In the genomic region with DNA sequence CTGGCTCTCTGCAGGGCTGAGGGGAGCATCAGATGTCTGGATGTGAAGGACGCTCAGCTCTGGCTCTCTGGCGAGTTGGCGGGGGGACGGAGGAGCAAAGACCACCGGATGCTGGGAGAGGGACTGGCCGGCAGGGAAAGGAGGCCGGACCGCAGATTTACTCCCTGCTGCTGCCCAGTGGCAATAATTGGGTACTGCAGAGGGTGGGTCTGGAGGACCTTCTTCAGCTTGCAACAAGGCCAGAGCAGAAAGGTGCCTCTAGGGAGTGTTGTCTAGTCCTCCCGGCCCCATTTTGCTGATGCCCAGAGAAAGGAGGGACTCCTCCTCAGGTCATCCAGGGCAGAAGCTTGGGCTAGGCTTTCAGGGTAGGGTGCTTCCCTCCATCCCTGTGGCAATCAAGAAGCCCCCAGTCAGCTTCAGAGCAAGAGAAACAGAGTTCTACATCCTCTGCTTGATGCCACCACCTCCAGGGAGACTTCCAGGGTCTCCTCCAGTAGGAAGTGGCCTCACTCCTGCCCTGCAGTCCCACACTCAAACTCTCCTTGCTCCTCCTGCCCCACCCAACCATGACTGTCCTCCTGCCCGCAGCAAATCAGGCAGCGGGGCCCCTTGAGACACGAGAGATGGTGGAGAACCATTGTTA, we compare ENCODE assay signal across 1 cellular context.
A peak's percentile ranks its signal among the peaks of the same experiment; 100 is the strongest.
TF ChIP-seq lines count a peak whose summit lies in the region.

No MANE protein-coding gene starts in this region.

TF ChIP-seq in HEK293, 187 proteins besides CTCF, POLR2A, EP300 and RAD21 (continued from another document):
- TF ChIP-seq ZBTB17 (tag by site-specific recombination; IDR thresholded peaks at IDR 0.05), result 0 out of 2 replicates have a peak, but pooled peaks have one; percentile 13
- TF ChIP-seq ZNF747 (tag by site-specific recombination; IDR thresholded peaks at IDR 0.05), result no peak
- TF ChIP-seq ZNF404 (tag by site-specific recombination; IDR thresholded peaks at IDR 0.05), result no peak
- TF ChIP-seq KLF7 (tag by site-specific recombination; IDR thresholded peaks at IDR 0.05; ENCODE audit: borderline replicate concordance), result no peak
- TF ChIP-seq, protein P1, sequence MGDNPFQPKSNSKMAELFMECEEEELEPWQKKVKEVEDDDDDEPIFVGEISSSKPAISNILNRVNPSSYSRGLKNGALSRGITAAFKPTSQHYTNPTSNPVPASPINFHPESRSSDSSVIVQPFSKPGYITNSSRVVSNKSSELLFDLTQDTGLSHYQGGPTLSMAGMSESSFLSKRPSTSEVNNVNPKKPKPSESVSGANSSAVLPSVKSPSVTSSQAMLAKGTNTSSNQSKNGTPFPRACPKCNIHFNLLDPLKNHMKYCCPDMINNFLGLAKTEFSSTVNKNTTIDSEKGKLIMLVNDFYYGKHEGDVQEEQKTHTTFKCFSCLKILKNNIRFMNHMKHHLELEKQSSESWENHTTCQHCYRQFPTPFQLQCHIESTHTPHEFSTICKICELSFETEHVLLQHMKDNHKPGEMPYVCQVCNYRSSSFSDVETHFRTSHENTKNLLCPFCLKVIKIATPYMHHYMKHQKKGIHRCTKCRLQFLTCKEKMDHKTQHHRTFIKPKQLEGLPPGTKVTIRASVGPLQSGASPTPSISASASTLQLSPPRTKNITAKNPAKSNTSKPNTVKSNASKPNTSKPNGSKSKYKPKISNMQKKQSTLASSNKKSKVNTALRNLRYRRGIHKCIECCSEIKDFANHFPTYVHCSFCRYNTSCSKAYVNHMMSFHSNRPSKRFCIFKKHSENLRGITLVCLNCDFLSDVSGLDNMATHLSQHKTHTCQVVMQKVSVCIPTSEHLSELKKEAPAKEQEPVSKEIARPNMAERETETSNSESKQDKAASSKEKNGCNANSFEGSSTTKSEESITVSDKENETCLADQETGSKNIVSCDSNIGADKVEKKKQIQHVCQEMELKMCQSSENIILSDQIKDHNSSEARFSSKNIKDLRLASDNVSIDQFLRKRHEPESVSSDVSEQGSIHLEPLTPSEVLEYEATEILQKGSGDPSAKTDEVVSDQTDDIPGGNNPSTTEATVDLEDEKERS (tag by site-specific recombination; IDR thresholded peaks at IDR 0.05), result no peak
- TF ChIP-seq ZSCAN23 (tag by site-specific recombination; IDR thresholded peaks at IDR 0.05), result no peak
- no peak for TF ChIP-seq HOXC10 (CRISPR knock-in tag; IDR thresholded peaks at IDR 0.05)
- TF ChIP-seq ZNF76 (tag by site-specific recombination; IDR thresholded peaks at IDR 0.05; ENCODE audit: borderline replicate concordance, low read depth), result no peak
- TF ChIP-seq ZNF214 (tag by site-specific recombination; IDR thresholded peaks at IDR 0.05; ENCODE audit: borderline replicate concordance), result no peak
- TF ChIP-seq, protein P2, sequence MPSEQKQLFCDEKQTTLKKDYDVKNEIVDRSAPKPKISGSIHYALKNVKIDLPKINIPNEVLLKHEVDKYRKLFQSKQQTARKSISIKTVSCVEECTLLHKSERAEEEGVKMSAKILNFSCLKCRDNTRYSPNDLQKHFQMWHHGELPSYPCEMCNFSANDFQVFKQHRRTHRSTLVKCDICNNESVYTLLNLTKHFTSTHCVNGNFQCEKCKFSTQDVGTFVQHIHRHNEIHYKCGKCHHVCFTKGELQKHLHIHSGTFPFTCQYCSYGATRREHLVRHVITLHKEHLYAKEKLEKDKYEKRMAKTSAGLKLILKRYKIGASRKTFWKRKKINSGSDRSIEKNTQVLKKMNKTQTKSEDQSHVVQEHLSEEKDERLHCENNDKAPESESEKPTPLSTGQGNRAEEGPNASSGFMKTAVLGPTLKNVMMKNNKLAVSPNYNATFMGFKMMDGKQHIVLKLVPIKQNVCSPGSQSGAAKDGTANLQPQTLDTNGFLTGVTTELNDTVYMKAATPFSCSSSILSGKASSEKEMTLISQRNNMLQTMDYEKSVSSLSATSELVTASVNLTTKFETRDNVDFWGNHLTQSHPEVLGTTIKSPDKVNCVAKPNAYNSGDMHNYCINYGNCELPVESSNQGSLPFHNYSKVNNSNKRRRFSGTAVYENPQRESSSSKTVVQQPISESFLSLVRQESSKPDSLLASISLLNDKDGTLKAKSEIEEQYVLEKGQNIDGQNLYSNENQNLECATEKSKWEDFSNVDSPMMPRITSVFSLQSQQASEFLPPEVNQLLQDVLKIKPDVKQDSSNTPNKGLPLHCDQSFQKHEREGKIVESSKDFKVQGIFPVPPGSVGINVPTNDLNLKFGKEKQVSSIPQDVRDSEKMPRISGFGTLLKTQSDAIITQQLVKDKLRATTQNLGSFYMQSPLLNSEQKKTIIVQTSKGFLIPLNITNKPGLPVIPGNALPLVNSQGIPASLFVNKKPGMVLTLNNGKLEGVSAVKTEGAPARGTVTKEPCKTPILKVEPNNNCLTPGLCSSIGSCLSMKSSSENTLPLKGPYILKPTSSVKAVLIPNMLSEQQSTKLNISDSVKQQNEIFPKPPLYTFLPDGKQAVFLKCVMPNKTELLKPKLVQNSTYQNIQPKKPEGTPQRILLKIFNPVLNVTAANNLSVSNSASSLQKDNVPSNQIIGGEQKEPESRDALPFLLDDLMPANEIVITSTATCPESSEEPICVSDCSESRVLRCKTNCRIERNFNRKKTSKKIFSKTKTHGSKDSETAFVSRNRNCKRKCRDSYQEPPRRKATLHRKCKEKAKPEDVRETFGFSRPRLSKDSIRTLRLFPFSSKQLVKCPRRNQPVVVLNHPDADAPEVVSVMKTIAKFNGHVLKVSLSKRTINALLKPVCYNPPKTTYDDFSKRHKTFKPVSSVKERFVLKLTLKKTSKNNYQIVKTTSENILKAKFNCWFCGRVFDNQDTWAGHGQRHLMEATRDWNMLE (tag by site-specific recombination; conservative IDR thresholded peaks at IDR 0.05; ENCODE audit: low read depth), result no peak
- no peak for TF ChIP-seq ZNF785 (tag by site-specific recombination; IDR thresholded peaks at IDR 0.05)
- TF ChIP-seq ZFP3 (tag by site-specific recombination; IDR thresholded peaks at IDR 0.05; ENCODE audit: low read depth), result no peak
- no peak for TF ChIP-seq YY2 (tag by site-specific recombination; IDR thresholded peaks at IDR 0.05)
- TF ChIP-seq BCL11A (tag by site-specific recombination; IDR thresholded peaks at IDR 0.05; ENCODE audit: low read depth), result no peak
- no peak for TF ChIP-seq ZNF510 (tag by site-specific recombination; IDR thresholded peaks at IDR 0.05; ENCODE audit: insufficient replicate concordance)
- no peak for TF ChIP-seq ZSCAN16 (tag by site-specific recombination; IDR thresholded peaks at IDR 0.05)
- peak; percentile 64; the same call in 1 of the 2 replicates for TF ChIP-seq ZNF121 (tag by site-specific recombination; IDR thresholded peaks at IDR 0.05)
- TF ChIP-seq ZNF530 (tag by site-specific recombination; IDR thresholded peaks at IDR 0.05; ENCODE audit: low read depth), result no peak
- TF ChIP-seq, protein P3, sequence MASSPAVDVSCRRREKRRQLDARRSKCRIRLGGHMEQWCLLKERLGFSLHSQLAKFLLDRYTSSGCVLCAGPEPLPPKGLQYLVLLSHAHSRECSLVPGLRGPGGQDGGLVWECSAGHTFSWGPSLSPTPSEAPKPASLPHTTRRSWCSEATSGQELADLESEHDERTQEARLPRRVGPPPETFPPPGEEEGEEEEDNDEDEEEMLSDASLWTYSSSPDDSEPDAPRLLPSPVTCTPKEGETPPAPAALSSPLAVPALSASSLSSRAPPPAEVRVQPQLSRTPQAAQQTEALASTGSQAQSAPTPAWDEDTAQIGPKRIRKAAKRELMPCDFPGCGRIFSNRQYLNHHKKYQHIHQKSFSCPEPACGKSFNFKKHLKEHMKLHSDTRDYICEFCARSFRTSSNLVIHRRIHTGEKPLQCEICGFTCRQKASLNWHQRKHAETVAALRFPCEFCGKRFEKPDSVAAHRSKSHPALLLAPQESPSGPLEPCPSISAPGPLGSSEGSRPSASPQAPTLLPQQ (tag by site-specific recombination; IDR thresholded peaks at IDR 0.05), result no peak
- TF ChIP-seq, protein P4, sequence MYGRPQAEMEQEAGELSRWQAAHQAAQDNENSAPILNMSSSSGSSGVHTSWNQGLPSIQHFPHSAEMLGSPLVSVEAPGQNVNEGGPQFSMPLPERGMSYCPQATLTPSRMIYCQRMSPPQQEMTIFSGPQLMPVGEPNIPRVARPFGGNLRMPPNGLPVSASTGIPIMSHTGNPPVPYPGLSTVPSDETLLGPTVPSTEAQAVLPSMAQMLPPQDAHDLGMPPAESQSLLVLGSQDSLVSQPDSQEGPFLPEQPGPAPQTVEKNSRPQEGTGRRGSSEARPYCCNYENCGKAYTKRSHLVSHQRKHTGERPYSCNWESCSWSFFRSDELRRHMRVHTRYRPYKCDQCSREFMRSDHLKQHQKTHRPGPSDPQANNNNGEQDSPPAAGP (tag by site-specific recombination; IDR thresholded peaks at IDR 0.05), result 0 out of 2 replicates have a peak, but pooled peaks have one; percentile 26
- no peak for TF ChIP-seq ZNF114 (tag by site-specific recombination; IDR thresholded peaks at IDR 0.05)
- no peak for TF ChIP-seq ZNF621 (tag by site-specific recombination; IDR thresholded peaks at IDR 0.05)
- no peak for TF ChIP-seq TCF7L2 (IDR thresholded peaks at IDR 0.05; ENCODE audit: borderline replicate concordance, low read depth, low read length)
- TF ChIP-seq, protein P5, sequence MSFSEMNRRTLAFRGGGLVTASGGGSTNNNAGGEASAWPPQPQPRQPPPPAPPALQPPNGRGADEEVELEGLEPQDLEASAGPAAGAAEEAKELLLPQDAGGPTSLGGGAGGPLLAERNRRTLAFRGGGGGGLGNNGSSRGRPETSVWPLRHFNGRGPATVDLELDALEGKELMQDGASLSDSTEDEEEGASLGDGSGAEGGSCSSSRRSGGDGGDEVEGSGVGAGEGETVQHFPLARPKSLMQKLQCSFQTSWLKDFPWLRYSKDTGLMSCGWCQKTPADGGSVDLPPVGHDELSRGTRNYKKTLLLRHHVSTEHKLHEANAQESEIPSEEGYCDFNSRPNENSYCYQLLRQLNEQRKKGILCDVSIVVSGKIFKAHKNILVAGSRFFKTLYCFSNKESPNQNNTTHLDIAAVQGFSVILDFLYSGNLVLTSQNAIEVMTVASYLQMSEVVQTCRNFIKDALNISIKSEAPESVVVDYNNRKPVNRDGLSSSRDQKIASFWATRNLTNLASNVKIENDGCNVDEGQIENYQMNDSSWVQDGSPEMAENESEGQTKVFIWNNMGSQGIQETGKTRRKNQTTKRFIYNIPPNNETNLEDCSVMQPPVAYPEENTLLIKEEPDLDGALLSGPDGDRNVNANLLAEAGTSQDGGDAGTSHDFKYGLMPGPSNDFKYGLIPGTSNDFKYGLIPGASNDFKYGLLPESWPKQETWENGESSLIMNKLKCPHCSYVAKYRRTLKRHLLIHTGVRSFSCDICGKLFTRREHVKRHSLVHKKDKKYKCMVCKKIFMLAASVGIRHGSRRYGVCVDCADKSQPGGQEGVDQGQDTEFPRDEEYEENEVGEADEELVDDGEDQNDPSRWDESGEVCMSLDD (tag by site-specific recombination; IDR thresholded peaks at IDR 0.05), result no peak
- TF ChIP-seq, protein P6, sequence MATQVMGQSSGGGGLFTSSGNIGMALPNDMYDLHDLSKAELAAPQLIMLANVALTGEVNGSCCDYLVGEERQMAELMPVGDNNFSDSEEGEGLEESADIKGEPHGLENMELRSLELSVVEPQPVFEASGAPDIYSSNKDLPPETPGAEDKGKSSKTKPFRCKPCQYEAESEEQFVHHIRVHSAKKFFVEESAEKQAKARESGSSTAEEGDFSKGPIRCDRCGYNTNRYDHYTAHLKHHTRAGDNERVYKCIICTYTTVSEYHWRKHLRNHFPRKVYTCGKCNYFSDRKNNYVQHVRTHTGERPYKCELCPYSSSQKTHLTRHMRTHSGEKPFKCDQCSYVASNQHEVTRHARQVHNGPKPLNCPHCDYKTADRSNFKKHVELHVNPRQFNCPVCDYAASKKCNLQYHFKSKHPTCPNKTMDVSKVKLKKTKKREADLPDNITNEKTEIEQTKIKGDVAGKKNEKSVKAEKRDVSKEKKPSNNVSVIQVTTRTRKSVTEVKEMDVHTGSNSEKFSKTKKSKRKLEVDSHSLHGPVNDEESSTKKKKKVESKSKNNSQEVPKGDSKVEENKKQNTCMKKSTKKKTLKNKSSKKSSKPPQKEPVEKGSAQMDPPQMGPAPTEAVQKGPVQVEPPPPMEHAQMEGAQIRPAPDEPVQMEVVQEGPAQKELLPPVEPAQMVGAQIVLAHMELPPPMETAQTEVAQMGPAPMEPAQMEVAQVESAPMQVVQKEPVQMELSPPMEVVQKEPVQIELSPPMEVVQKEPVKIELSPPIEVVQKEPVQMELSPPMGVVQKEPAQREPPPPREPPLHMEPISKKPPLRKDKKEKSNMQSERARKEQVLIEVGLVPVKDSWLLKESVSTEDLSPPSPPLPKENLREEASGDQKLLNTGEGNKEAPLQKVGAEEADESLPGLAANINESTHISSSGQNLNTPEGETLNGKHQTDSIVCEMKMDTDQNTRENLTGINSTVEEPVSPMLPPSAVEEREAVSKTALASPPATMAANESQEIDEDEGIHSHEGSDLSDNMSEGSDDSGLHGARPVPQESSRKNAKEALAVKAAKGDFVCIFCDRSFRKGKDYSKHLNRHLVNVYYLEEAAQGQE (tag by site-specific recombination; IDR thresholded peaks at IDR 0.05), result no peak
- no peak for TF ChIP-seq ZNF24 (tag by site-specific recombination; IDR thresholded peaks at IDR 0.05)
- peak; percentile 40; the same call in 1 of the 2 replicates for TF ChIP-seq ZNF600 (tag by site-specific recombination; IDR thresholded peaks at IDR 0.05)
- peak; percentile 40; the same call in 1 of the 2 replicates for TF ChIP-seq ZNF654 (tag by site-specific recombination; IDR thresholded peaks at IDR 0.05; ENCODE audit: low read depth)
- TF ChIP-seq ZNF677 (tag by site-specific recombination; IDR thresholded peaks at IDR 0.05), result no peak
- TF ChIP-seq, protein P7, sequence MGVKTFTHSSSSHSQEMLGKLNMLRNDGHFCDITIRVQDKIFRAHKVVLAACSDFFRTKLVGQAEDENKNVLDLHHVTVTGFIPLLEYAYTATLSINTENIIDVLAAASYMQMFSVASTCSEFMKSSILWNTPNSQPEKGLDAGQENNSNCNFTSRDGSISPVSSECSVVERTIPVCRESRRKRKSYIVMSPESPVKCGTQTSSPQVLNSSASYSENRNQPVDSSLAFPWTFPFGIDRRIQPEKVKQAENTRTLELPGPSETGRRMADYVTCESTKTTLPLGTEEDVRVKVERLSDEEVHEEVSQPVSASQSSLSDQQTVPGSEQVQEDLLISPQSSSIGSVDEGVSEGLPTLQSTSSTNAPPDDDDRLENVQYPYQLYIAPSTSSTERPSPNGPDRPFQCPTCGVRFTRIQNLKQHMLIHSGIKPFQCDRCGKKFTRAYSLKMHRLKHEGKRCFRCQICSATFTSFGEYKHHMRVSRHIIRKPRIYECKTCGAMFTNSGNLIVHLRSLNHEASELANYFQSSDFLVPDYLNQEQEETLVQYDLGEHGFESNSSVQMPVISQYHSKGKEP (tag by site-specific recombination; IDR thresholded peaks at IDR 0.05), result no peak
TF ChIP-seq in HEK293: peak in this region for 7.
